Comparison of ENCODE assay signal across 8 cellular contexts in the genomic region with DNA sequence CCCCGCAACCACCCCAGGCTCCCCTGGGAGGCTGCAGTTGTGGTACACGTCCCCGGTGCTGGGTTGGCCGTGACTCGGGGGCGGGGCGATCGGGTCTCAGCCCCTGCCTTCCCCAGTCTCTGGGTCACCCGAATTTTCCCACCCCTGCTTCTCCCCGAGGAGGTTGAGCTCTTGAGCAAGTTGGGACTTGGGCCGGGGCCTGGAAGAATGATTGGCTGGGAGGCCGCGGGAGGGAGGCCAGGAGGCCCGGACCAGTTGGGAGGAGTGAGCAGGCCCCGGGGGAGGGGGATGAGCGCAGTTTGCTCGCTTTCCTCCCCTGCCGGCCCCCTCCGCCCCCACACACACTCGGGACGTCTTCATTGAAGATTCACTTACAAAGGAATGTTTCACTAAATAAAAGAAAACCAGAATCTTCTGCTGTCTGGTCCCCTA. TPM values are rescaled to one million over a fixed set of nuclear protein-coding genes. Genes with fewer than 3 reads are reported as not detected.
DNase-seq lines count a peak whose midpoint lies in the region; ATAC-seq and TF ChIP-seq lines count a peak whose summit lies in the region.

No MANE protein-coding gene starts in this region.

- 23 to 24% methylated on average over 4 to 18 of the region's 21 CpGs for WGBS in thyroid gland, 2 donors

- H3K9me3 Mint-ChIP-seq in mesothelial cell of epicardium, result no peaks in the 10 kb centered on the region

- H3K4me3 ChIP-seq in thyroid gland (replicated peaks in 1 of 3), result peak overlapping the region in 2 of 3 donors; percentile 27 to 37

- no peaks in the 10 kb centered on the region for H3K36me3 ChIP-seq in thyroid gland

- no peaks in the 10 kb centered on the region for H3K27me3 ChIP-seq in thyroid gland

- intact Hi-C loops in thyroid gland (cut with DNase I), result loop anchor here (10.0 kb wide), 1 partner anchor 241 kb away; no protein-coding TSS in a partner anchor

- H3K4me3 Mint-ChIP-seq in T-helper 17 cell (peak overlapping the region; percentile 67), mesothelial cell of epicardium (peak overlapping the region; percentile 68)

- H3K27me3 Mint-ChIP-seq in T-helper 17 cell (peaks cover 5% of the 10 kb centered on the region), mesothelial cell of epicardium (ENCODE audit: low read depth) (no peaks in the 10 kb centered on the region)

- DNase-seq in C1 segment of cervical spinal cord (lab: John Stamatoyannopoulos, UW) (peak in 12 of 14 donors; percentile 23 to 81 (median 52)), T-helper 17 cell (no peak), epidermal melanocyte (ENCODE audit: insufficient read length, low spot score) (peak; percentile 78), mesothelial cell of epicardium (ENCODE audit: low spot score in 2 of 2, unreplicated experiment in 2 of 2) (peak in 1 of 2 experiments; percentile 73), thyroid gland (peak; percentile 51 to 52), NCI-H1417 treated with DMSO at 0.1 percent for 48 hours (lab: John Stamatoyannopoulos, UW) (no peak), cerebellar nuclear complex (lab: John Stamatoyannopoulos, UW) (no peak), iPS-NIHi7 (ENCODE audit: extremely low spot score) (no peak)

- H3K27ac ChIP-seq in thyroid gland, result peak overlapping the region; percentile 79 to 88 (median 86)

- no peak for TF ChIP-seq CTCF in mesothelial cell of epicardium (IDR thresholded peaks at IDR 0.05; ENCODE audit: unreplicated experiment)
- peak in 1 of 6 experiments; percentile 3 for TF ChIP-seq CTCF in thyroid gland (IDR thresholded peaks at IDR 0.05)

- peaks cover 4% of the 10 kb centered on the region for H3K36me3 Mint-ChIP-seq in T-helper 17 cell (ENCODE audit: low read depth)
- peaks cover 3% of the 10 kb centered on the region for H3K36me3 Mint-ChIP-seq in mesothelial cell of epicardium

- peaks cover 28% of the 10 kb centered on the region for H3K4me1 Mint-ChIP-seq in T-helper 17 cell
- H3K4me1 Mint-ChIP-seq in mesothelial cell of epicardium, result peaks cover 23% of the 10 kb centered on the region

- peaks cover 6 to 29% of the 10 kb centered on the region in 2 donors for H3K4me1 ChIP-seq in thyroid gland

- TF ChIP-seq POLR2A in thyroid gland (IDR thresholded peaks at IDR 0.05), result no peak

- H3K27ac Mint-ChIP-seq in T-helper 17 cell (peak overlapping the region; percentile 21), mesothelial cell of epicardium (peak overlapping the region; percentile 94)

- H3K9me3 ChIP-seq in T-helper 17 cell (ENCODE audit: control insufficient read depth, low read length, poor library complexity, severe bottlenecking) (no peaks in the 10 kb centered on the region), thyroid gland (no peaks in the 10 kb centered on the region)

- no peak for ATAC-seq in T-helper 17 cell

RNA-seq across cellular contexts. Expression of gene HEXIM1, which starts 4.5 kb away (rescaled TPM):
- total RNA-seq in T-helper 17 cell, result 10 to 100 TPM; 52.4 to 71.8 TPM
- 38.2 to 40.6 TPM (median 38.8 TPM) in 3 replicates for total RNA-seq in mesothelial cell of epicardium
- 10 to 100 TPM; 15.6 to 33.5 (median 18.4) TPM for total RNA-seq in thyroid gland

RNA-seq across cellular contexts. Expression of gene ACBD4, which starts 8.3 kb away (rescaled TPM):
- total RNA-seq in T-helper 17 cell (10 to 100 TPM; 13.6 to 18.9 TPM), mesothelial cell of epicardium (17.0 to 17.4 TPM (median 17.4 TPM) in 3 replicates), thyroid gland (10 to 100 TPM; 16.7 to 20.4 (median 17.7) TPM)

RNA-seq across cellular contexts. Expression of gene PLCD3, which starts 11.5 kb away (rescaled TPM):
- total RNA-seq in T-helper 17 cell (1 to 10 TPM; 3.7 to 5.0 TPM), mesothelial cell of epicardium (46.6 to 54.0 TPM (median 52.6 TPM) in 3 replicates), thyroid gland (10 to 100 TPM in 3 of 4 donors, 1 to 10 TPM in 1; 8.6 to 24.8 (median 16.9) TPM)

RNA-seq across cellular contexts. Expression of gene HEXIM2, which starts 17.9 kb away (rescaled TPM):
- 10 to 100 TPM in 1 of 2 donors, 1 to 10 TPM in 1; 1.5 to 12.3 TPM for total RNA-seq in T-helper 17 cell
- 6.5 to 9.6 TPM (median 7.7 TPM) in 3 replicates for total RNA-seq in mesothelial cell of epicardium
- total RNA-seq in thyroid gland, result 10 to 100 TPM in 2 of 4 donors, 1 to 10 TPM in 2; 3.9 to 16.3 (median 10.0) TPM

Comparison
In these comparisons a context has a peak if more than half of its experiments do, and no peak if none do; other contexts are left out.
1. DNase-seq: peak in C1 segment of cervical spinal cord (12 of 14), epidermal melanocyte (single experiment) and thyroid gland (2 of 2); none in T-helper 17 cell (0 of 3), NCI-H1417 treated with DMSO at 0.1 percent for 48 hours (single experiment), cerebellar nuclear complex (0 of 2) and iPS-NIHi7 (single experiment).